ENCODE assay signal across 8 cellular contexts in the genomic region with DNA sequence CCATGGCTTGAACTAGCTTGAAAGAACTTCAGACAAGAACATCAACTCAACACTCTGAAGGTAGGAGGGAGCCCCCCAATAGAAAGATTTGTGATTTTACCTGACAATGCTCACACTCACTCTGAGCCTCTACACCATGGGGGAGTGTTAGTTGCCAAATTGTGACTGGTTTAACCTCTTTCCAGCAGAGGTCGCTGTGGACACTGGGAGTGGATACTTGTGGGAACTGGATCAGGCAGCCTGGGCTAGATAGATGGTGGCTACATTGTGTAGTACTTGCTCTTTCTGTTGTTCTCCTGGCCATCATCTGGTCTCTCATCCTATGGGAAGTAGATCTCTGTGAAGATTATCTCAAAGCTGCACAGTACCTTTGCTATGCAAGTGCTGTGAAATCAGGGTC. TPM values are rescaled to one million over a fixed set of nuclear protein-coding genes. Genes with fewer than 3 reads are reported as not detected.
A peak's percentile ranks its signal among the peaks of the same experiment; 100 is the strongest.
DNase-seq lines count a peak whose midpoint lies in the region; ATAC-seq and TF ChIP-seq lines count a peak whose summit lies in the region.
"Had no signal": no experiment of that assay in that cellular context is flagged by ENCODE, and none has a peak within 500 bp of the region (broad histone marks: within the 10 kb centered on the region; RNA-seq: fewer than 3 reads in every experiment).

No MANE protein-coding gene starts in this region.

- peaks cover 7% of the 10 kb centered on the region for H3K4me1 ChIP-seq in mammary epithelial cell (ENCODE audit: insufficient read depth, low read length)
- peaks cover 18% of the 10 kb centered on the region for H3K4me1 ChIP-seq in mucosa of descending colon (ENCODE audit: low read depth)

- H3K36me3 ChIP-seq in mammary epithelial cell (ENCODE audit: insufficient read depth, low read length) (no peaks in the 10 kb centered on the region), mucosa of descending colon (ENCODE audit: low read depth) (no peaks in the 10 kb centered on the region)

- H3K79me2 ChIP-seq in mammary epithelial cell (ENCODE audit: insufficient read depth, low read length): no peaks in the 10 kb centered on the region

- no peak overlapping the region for H3K27ac ChIP-seq in mammary epithelial cell (ENCODE audit: insufficient read depth, low read depth, low read length)

- WGBS in mammary epithelial cell (ENCODE audit: low coverage, missing lambda C conversion rate): 0% methylated on average over 1 of the region's 1 CpG

- CTCF ChIA-PET in mammary epithelial cell (lab: Charles Lee; ENCODE audit: low non-redundant PET): no interaction called here

- in situ Hi-C loops in mammary epithelial cell (cut with MboI; ENCODE audit: low sequenced_read_pairs in 2 of 2): loop anchor here (5.0 kb wide), 2 partner anchors 67 to 72 kb away; no protein-coding TSS in a partner anchor

- no peak overlapping the region for H3K9ac ChIP-seq in mammary epithelial cell (ENCODE audit: insufficient read depth, low read length)

- BruUV-seq in mammary epithelial cell (replicated peaks; lab: Mats Ljungman, UMichigan): no TSS peak

- intact Hi-C loops in mammary epithelial cell (cut with micrococcal nuclease): loop anchor here (1.0 kb wide), 2 partner anchors 49 to 65 kb away; no protein-coding TSS in a partner anchor
- intact Hi-C loops in mucosa of descending colon (cut with DNase I, micrococcal nuclease): no loop called here

- peak; percentile 76 for DNase-seq in ELR (ENCODE audit: low read depth)
- peak in 62 of 76 experiments; percentile 3 to 66 (median 42) for DNase-seq in HUDEP-2 (lab: John Stamatoyannopoulos, UW; ENCODE audit: unreplicated experiment in 76 of 76)
- peak; percentile 66 for DNase-seq in NCI-H82 treated with DMSO at 0.1 percent for 48 hours (lab: John Stamatoyannopoulos, UW; ENCODE audit: unreplicated experiment)
- peak; percentile 58 for DNase-seq in mammary epithelial cell
- peak in 1 of 3 donors; percentile 75 for DNase-seq in mucosa of descending colon
- DNase-seq in NK-92 (lab: John Stamatoyannopoulos, UW; ENCODE audit: unreplicated experiment): no peak

- H3K9me3 ChIP-seq in mammary epithelial cell (replicated peaks; ENCODE audit: insufficient read depth, low read length) (no peaks in the 10 kb centered on the region), mucosa of descending colon (no peaks in the 10 kb centered on the region)

- H3K4me2 ChIP-seq in mammary epithelial cell (ENCODE audit: insufficient read depth, low read depth, low read length): no peak overlapping the region

- H2AFZ ChIP-seq in mammary epithelial cell (ENCODE audit: low read depth, low read length): no peak overlapping the region

- TF ChIP-seq CTCF in mammary epithelial cell (conservative IDR thresholded peaks at IDR 0.05 in 1 of 2, IDR thresholded peaks at IDR 0.05 in 1 of 2; ENCODE audit: extremely low read depth in 1 of 2, insufficient read depth in 1 of 2, low read depth in 1 of 2, low read length in 2 of 2) (peak; percentile 83 to 84), mucosa of descending colon (IDR thresholded peaks at IDR 0.05) (peak; percentile 17)

- ATAC-seq in mucosa of descending colon: peak; percentile 50
- no peak for ATAC-seq in HG03571 (IDR thresholded peaks at IDR 0.05; ENCODE audit: unreplicated experiment)

- no peaks in the 10 kb centered on the region for H4K20me1 ChIP-seq in mammary epithelial cell (ENCODE audit: insufficient read depth, low read length)

- H3K4me3 ChIP-seq in mammary epithelial cell (replicated peaks in 1 of 3; ENCODE audit: insufficient read depth in 1 of 3, low read depth in 2 of 3, low read length in 3 of 3) (no peak overlapping the region), mucosa of descending colon (no peak overlapping the region)

- dilution Hi-C loops in mammary epithelial cell (cut with HindIII; ENCODE audit: low sequenced_read_pairs): no loop called here

- H3K27me3 ChIP-seq in mammary epithelial cell (ENCODE audit: insufficient read depth, low read length): peaks cover 11% of the 10 kb centered on the region

RNA-seq across cellular contexts. Expression of a gene that starts 2.9 kb away (rescaled TPM):
- total RNA-seq in mammary epithelial cell (not detected), mucosa of descending colon (10 to 100 TPM; 31.8 to 82.7 (median 62.3) TPM)
- polyA plus RNA-seq in mammary epithelial cell: not detected
- polyA minus RNA-seq in mammary epithelial cell: not detected
- total RNA-seq: pulmonary artery endothelial cell had no signal

Comparison
In these comparisons a context has a peak if more than half of its experiments do, and no peak if none do; other contexts are left out.
1. RNA of a gene that starts 2.9 kb away (total RNA-seq): 31.8 to 82.7 TPM in mucosa of descending colon; not detected in mammary epithelial cell; every median in the first group is over 10 times any median in the second.